ENCODE assay signal across 3 cellular contexts in genomic region chr10:48939790-48940325, GRCh38.
TF ChIP-seq lines count a peak whose summit lies in the region.

Gene LRRC18 (minus strand): TSS chr10:48939840. CDS start chr10:48914155, 25,685 bp downstream.

TF ChIP-seq in IMR-90, 13 proteins besides CTCF, POLR2A, EP300 and RAD21:
- TF ChIP-seq NFE2L2 (IDR thresholded peaks at IDR 0.05; ENCODE audit: low read depth, low read length): no peak
- no peak for TF ChIP-seq RFX5 (IDR thresholded peaks at IDR 0.05; ENCODE audit: low read depth, low read length)
- no peak for TF ChIP-seq MAFK (IDR thresholded peaks at IDR 0.05; ENCODE audit: low read depth, low read length)
- TF ChIP-seq SMC3 (IDR thresholded peaks at IDR 0.05; ENCODE audit: low read depth, low read length): no peak
- no peak for TF ChIP-seq ELK1 (IDR thresholded peaks at IDR 0.05; ENCODE audit: borderline replicate concordance, low read depth, low read length)
- no peak for TF ChIP-seq RCOR1 (IDR thresholded peaks at IDR 0.05; ENCODE audit: insufficient replicate concordance, low read length)

TF ChIP-seq in HEK293T, 16 proteins besides CTCF, POLR2A, EP300 and RAD21:
- TF ChIP-seq CTBP1 (IDR thresholded peaks at IDR 0.05; ENCODE audit: borderline replicate concordance): no peak
- TF ChIP-seq PKNOX1 (IDR thresholded peaks at IDR 0.05): no peak
- no peak for TF ChIP-seq SP1 (IDR thresholded peaks at IDR 0.05)
- TF ChIP-seq ARNT (IDR thresholded peaks at IDR 0.05): no peak

TF ChIP-seq in SK-N-SH, 30 proteins besides CTCF, POLR2A, EP300 and RAD21:
- TF ChIP-seq USF1 (IDR thresholded peaks at IDR 0.05; ENCODE audit: borderline replicate concordance, low read depth) (no peak), RXRA (IDR thresholded peaks at IDR 0.05; ENCODE audit: borderline replicate concordance, low read depth) (no peak), RFX5 (IDR thresholded peaks at IDR 0.05; ENCODE audit: low read length) (no peak), CHD2 (IDR thresholded peaks at IDR 0.05; ENCODE audit: low read length, partially characterized antibody) (no peak), ZBTB33 (IDR thresholded peaks at IDR 0.05; ENCODE audit: borderline replicate concordance, low read depth) (no peak), RCOR1 (IDR thresholded peaks at IDR 0.05; ENCODE audit: low read length) (no peak), GATA2 (CRISPR knock-in tag; IDR thresholded peaks at IDR 0.05) (no peak), ELF1 (IDR thresholded peaks at IDR 0.05) (no peak)
TF ChIP-seq in SK-N-SH: peak in this region for 0.
